12 cellular contexts compared by ENCODE assay signal in the genomic region with DNA sequence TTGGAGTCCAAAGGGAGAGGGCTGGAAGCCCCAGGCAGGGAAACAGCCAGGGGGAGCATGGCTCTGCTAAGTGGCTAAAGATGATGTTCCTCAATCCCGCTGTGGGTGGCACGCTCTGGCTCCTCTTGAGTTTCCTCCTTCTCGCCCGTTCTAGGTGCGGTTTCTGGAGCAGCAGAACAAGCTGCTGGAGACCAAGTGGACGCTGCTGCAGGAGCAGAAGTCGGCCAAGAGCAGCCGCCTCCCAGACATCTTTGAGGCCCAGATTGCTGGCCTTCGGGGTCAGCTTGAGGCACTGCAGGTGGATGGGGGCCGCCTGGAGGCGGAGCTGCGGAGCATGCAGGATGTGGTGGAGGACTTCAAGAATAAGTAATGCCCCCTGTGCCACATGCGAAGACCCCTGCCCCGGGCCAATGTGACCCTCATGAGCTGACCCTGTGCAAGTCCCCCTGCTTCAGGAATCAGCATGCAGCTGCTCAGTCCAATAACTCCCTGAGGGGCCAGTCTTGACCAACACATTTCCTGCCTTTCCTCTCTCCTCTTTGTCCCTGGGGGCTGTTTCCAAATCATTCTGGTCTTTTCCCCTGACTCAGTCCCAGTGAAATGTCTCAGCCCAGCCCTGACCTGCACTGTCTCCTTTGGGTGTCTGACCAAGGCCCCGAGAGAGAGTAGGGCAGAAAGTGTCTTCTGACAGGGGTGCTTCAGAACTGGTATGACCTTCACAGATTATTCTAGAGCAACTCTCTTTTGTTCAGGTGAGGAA. TPM values are rescaled to one million over a fixed set of nuclear protein-coding genes. Genes with fewer than 3 reads are reported as not detected.
DNase-seq lines count a peak whose midpoint lies in the region; TF ChIP-seq lines count a peak whose summit lies in the region.
"Had no signal": no experiment of that assay in that cellular context is flagged by ENCODE, and none has a peak within 500 bp of the region (broad histone marks: within the 10 kb centered on the region; RNA-seq: fewer than 3 reads in every experiment).

No MANE protein-coding gene starts in this region.

- H3K27ac ChIP-seq in RWPE1 (peak overlapping the region; percentile 100), stomach (peak overlapping the region; percentile 11 to 71 (median 57))
- H3K27ac ChIP-seq: gastrocnemius medialis, right lobe of liver, SJSA1 had no signal

- no peaks in the 10 kb centered on the region for H3K36me3 ChIP-seq in stomach
- H3K36me3 ChIP-seq: gastrocnemius medialis, right lobe of liver, SJSA1 had no signal

- H3K9me3 ChIP-seq in stomach, result no peaks in the 10 kb centered on the region
- H3K9me3 ChIP-seq: gastrocnemius medialis, right lobe of liver, SJSA1 had no signal

- TF ChIP-seq CTCF in RWPE1 (conservative IDR thresholded peaks at IDR 0.05; ENCODE audit: low read depth) (no peak), stomach (IDR thresholded peaks at IDR 0.05) (no peak)

- POLR2A ChIA-PET in RWPE1 (lab: Yijun Ruan, JAX; ENCODE audit: low non-redundant PET), result interaction anchor here (0.6 to 0.9 kb wide), 2 partner anchors 43 to 59 kb away, joined by 3 to 4 read pairs; a partner anchor contains a TSS

- CTCF ChIA-PET in RWPE1 (lab: Yijun Ruan, JAX), result interaction anchor here (0.6 to 1.5 kb wide), 3 partner anchors 14 to 79 kb away, joined by 3 to 5 read pairs (median 5); no protein-coding TSS in a partner anchor

- intact Hi-C loops in stomach (cut with DNase I; ENCODE audit: low total_unique reads), result no loop called here

- 88 to 94% (median 91%) methylated on average over 15 of the region's 15 CpGs for WGBS in stomach, 5 donors

- H3K4me3 ChIP-seq in stomach, result peak overlapping the region in 1 of 4 donors; percentile 27
- H3K4me3 ChIP-seq: coronary artery, gastrocnemius medialis, right lobe of liver, SJSA1 had no signal

- no peak for TF ChIP-seq POLR2A in stomach (IDR thresholded peaks at IDR 0.05)

- DNase-seq in GM03348 (ENCODE audit: low spot score), result peak; percentile 61
- DNase-seq in RWPE1 (ENCODE audit: low spot score), result peak; percentile 13
- peak; percentile 71 for DNase-seq in hepatic stellate cell (ENCODE audit: low spot score)
- DNase-seq in stomach, result no peak
- no peak for DNase-seq in DMS79 treated with DMSO at 0.1 percent for 48 hours (lab: John Stamatoyannopoulos, UW)
- no peak for DNase-seq in NCI-H1417 treated with DMSO at 0.1 percent for 48 hours (lab: John Stamatoyannopoulos, UW)
- DNase-seq in NCI-H2029 (lab: John Stamatoyannopoulos, UW), result no peak
- DNase-seq: gastrocnemius medialis, naive B cell, right lobe of liver had no signal

- peaks cover 0 to 39% (median 20%) of the 10 kb centered on the region in 3 donors for H3K27me3 ChIP-seq in stomach
- H3K27me3 ChIP-seq: right lobe of liver, SJSA1 had no signal

- peaks cover 17 to 52% (median 46%) of the 10 kb centered on the region in 4 donors for H3K4me1 ChIP-seq in stomach

- no peak for TF ChIP-seq EP300 in stomach (IDR thresholded peaks at IDR 0.05)

RNA-seq across cellular contexts. Expression of a gene that starts 2.1 kb away (rescaled TPM):
- total RNA-seq in stomach, result 100 to 1,000 TPM in 1 of 5 donors, 10 to 100 TPM in 2, not detected in 2; 47.0 to 186 (median 95.8) TPM
- polyA plus RNA-seq in stomach, result 100 to 1,000 TPM in 2 of 3 donors, 1 to 10 TPM in 1; 6.4 to 214 (median 138) TPM

RNA-seq across cellular contexts. Expression of a gene that starts 39.3 kb away (rescaled TPM):
- not detected for total RNA-seq in stomach
- polyA plus RNA-seq in stomach, result not detected
- total RNA-seq: right lobe of liver had no signal

RNA-seq across cellular contexts. Expression of a gene that starts 43.4 kb away (rescaled TPM):
- under 1 TPM in 3 of 5 donors, not detected in 2; 0.29 to 0.45 (median 0.37) TPM for total RNA-seq in stomach
- polyA plus RNA-seq in stomach, result 1 to 10 TPM in 2 of 3 donors, not detected in 1; 3.1 to 3.7 TPM

RNA-seq across cellular contexts. Expression of a gene that starts 56.2 kb away (rescaled TPM):
- not detected for total RNA-seq in stomach
- under 1 TPM in 1 of 3 donors, not detected in 2; 0.15 TPM for polyA plus RNA-seq in stomach
- total RNA-seq: gastrocnemius medialis had no signal

Comparison
In these comparisons a context has a peak if more than half of its experiments do, and no peak if none do; other contexts are left out.
1. DNase-seq: peak in GM03348 (single experiment), RWPE1 (single experiment) and hepatic stellate cell (single experiment); none in stomach (single experiment), DMS79 treated with DMSO at 0.1 percent for 48 hours (single experiment), NCI-H1417 treated with DMSO at 0.1 percent for 48 hours (single experiment) and NCI-H2029 (single experiment).